Comparison of ENCODE assay signal across 14 cellular contexts in the genomic region with DNA sequence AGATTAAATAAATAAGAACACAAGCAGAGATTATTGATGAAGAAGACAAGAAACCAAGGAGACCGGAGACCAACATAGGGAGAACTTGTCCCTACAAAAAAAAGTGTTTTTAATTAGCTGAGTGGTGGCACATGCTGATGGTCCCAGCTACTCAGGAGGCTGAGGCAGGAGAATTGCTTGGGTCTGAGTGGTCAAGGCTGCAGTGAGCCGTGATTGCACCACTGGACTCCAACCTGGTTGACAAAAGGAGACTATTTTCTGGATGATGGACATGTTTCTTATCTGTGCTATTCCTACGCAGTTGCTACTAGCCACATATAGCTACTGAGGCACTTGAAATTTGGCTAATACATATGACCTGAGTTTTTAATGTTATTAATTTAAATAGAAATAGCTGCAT. TPM values are rescaled to one million over a fixed set of nuclear protein-coding genes. Genes with fewer than 3 reads are reported as not detected.
DNase-seq lines count a peak whose midpoint lies in the region; ATAC-seq and TF ChIP-seq lines count a peak whose summit lies in the region.
"Had no signal": no experiment of that assay in that cellular context is flagged by ENCODE, and none has a peak within 500 bp of the region (broad histone marks: within the 10 kb centered on the region; RNA-seq: fewer than 3 reads in every experiment).

No MANE protein-coding gene starts in this region.

- peak overlapping the region; percentile 5 to 47 for H3K27ac Mint-ChIP-seq in stimulated activated naive CD8-positive, alpha-beta T cell treated with anti-CD3 and anti-CD28 coated beads, Interleukin-15, amount 100 ng/mL, for 72 hours
- peak overlapping the region; percentile 93 for H3K27ac Mint-ChIP-seq in T-helper 17 cell
- H3K27ac Mint-ChIP-seq in memory B cell = peak overlapping the region; percentile 28
- H3K27ac Mint-ChIP-seq in activated naive CD8-positive, alpha-beta T cell treated with anti-CD3 and anti-CD28 coated beads, Interleukin-2, amount 50 U/mL, for 24 hours = no peak overlapping the region
- H3K27ac Mint-ChIP-seq: B cell, HFFc6 had no signal

- peaks cover 16 to 43% (median 28%) of the 10 kb centered on the region in 3 donors for H3K36me3 ChIP-seq in tibial artery

- ATAC-seq in stimulated activated naive CD8-positive, alpha-beta T cell treated with anti-CD3 and anti-CD28 coated beads, Interleukin-15, amount 100 ng/mL, for 72 hours = no peak
- ATAC-seq in stimulated activated naive CD8-positive, alpha-beta T cell treated with anti-CD3 and anti-CD28 coated beads, Interleukin-15, Interleukin-2, amounts not matched to agents 100 U/mL and 50 U/mL, for 24 hours = no peak
- no peak for ATAC-seq in T-helper 17 cell
- ATAC-seq in memory B cell (ENCODE audit: low read depth) = no peak
- ATAC-seq in activated naive CD8-positive, alpha-beta T cell treated with anti-CD3 and anti-CD28 coated beads, Interleukin-2, amount 50 U/mL, for 24 hours = no peak

- H3K9me3 ChIP-seq in T-helper 17 cell (ENCODE audit: control insufficient read depth, low read length, poor library complexity, severe bottlenecking) (no peaks in the 10 kb centered on the region), tibial artery (no peaks in the 10 kb centered on the region)

- no peak overlapping the region for H3K27ac ChIP-seq in tibial artery

- H3K4me3 Mint-ChIP-seq in stimulated activated naive CD8-positive, alpha-beta T cell treated with anti-CD3 and anti-CD28 coated beads, Interleukin-15, amount 100 ng/mL, for 72 hours = no peak overlapping the region
- H3K4me3 Mint-ChIP-seq in T-helper 17 cell (no peak overlapping the region), memory B cell (no peak overlapping the region)
- H3K4me3 Mint-ChIP-seq in activated naive CD8-positive, alpha-beta T cell treated with anti-CD3 and anti-CD28 coated beads, Interleukin-2, amount 50 U/mL, for 24 hours = no peak overlapping the region
- H3K4me3 Mint-ChIP-seq: B cell, CD14-positive monocyte, HFFc6 had no signal

- no peaks in the 10 kb centered on the region for H3K27me3 Mint-ChIP-seq in stimulated activated naive CD8-positive, alpha-beta T cell treated with anti-CD3 and anti-CD28 coated beads, Interleukin-15, amount 100 ng/mL, for 72 hours
- H3K27me3 Mint-ChIP-seq in T-helper 17 cell = no peaks in the 10 kb centered on the region
- H3K27me3 Mint-ChIP-seq in memory B cell = no peaks in the 10 kb centered on the region
- no peaks in the 10 kb centered on the region for H3K27me3 Mint-ChIP-seq in activated naive CD8-positive, alpha-beta T cell treated with anti-CD3 and anti-CD28 coated beads, Interleukin-2, amount 50 U/mL, for 24 hours
- H3K27me3 Mint-ChIP-seq: B cell; CD8-positive, alpha-beta memory T cell had no signal

- intact Hi-C loops in tibial artery (cut with DNase I; ENCODE audit: low total_unique reads) = no loop called here

- H3K27me3 ChIP-seq in tibial artery = no peaks in the 10 kb centered on the region

- H3K9me3 Mint-ChIP-seq in stimulated activated naive CD8-positive, alpha-beta T cell treated with anti-CD3 and anti-CD28 coated beads, Interleukin-15, amount 100 ng/mL, for 72 hours = no peaks in the 10 kb centered on the region
- no peaks in the 10 kb centered on the region for H3K9me3 Mint-ChIP-seq in memory B cell
- no peaks in the 10 kb centered on the region for H3K9me3 Mint-ChIP-seq in activated naive CD8-positive, alpha-beta T cell treated with anti-CD3 and anti-CD28 coated beads, Interleukin-2, amount 50 U/mL, for 24 hours
- H3K9me3 Mint-ChIP-seq: CD14-positive monocyte; CD8-positive, alpha-beta memory T cell; HFFc6 had no signal

- H3K4me1 Mint-ChIP-seq in stimulated activated naive CD8-positive, alpha-beta T cell treated with anti-CD3 and anti-CD28 coated beads, Interleukin-15, amount 100 ng/mL, for 72 hours = peaks cover 33% of the 10 kb centered on the region
- peaks cover 35% of the 10 kb centered on the region for H3K4me1 Mint-ChIP-seq in T-helper 17 cell
- H3K4me1 Mint-ChIP-seq in memory B cell = peaks cover 24% of the 10 kb centered on the region
- H3K4me1 Mint-ChIP-seq in activated naive CD8-positive, alpha-beta T cell treated with anti-CD3 and anti-CD28 coated beads, Interleukin-2, amount 50 U/mL, for 24 hours = peaks cover 19% of the 10 kb centered on the region

- no peak overlapping the region for H3K4me3 ChIP-seq in tibial artery

- no peak for TF ChIP-seq CTCF in tibial artery (IDR thresholded peaks at IDR 0.05)

- DNase-seq in stimulated activated naive CD8-positive, alpha-beta T cell treated with anti-CD3 and anti-CD28 coated beads, Interleukin-15, amount 100 ng/mL, for 72 hours = no peak
- no peak for DNase-seq in stimulated activated naive CD8-positive, alpha-beta T cell treated with anti-CD3 and anti-CD28 coated beads, Interleukin-15, Interleukin-2, amounts not matched to agents 100 U/mL and 50 U/mL, for 24 hours
- DNase-seq in T-helper 17 cell (no peak), memory B cell (ENCODE audit: low spot score in 2 of 2) (no peak), tibial artery (no peak)
- no peak for DNase-seq in stimulated activated CD4-positive, alpha-beta T cell treated with anti-CD3 and anti-CD28 coated beads, Interleukin-2, amount 100 ng/mL, for 48 hours
- no peak for DNase-seq in activated naive CD8-positive, alpha-beta T cell treated with anti-CD3 and anti-CD28 coated beads, Interleukin-2, amount 50 U/mL, for 24 hours
- DNase-seq: CD8-positive, alpha-beta memory T cell; DMS53; GF-D8; HCEC 1CT; HFFc6 had no signal

- peaks cover 0 to 6% (median 1%) of the 10 kb centered on the region in 4 donors for H3K4me1 ChIP-seq in tibial artery

- H3K36me3 Mint-ChIP-seq in T-helper 17 cell (ENCODE audit: low read depth) = peaks cover 2% of the 10 kb centered on the region
- H3K36me3 Mint-ChIP-seq in memory B cell = peaks cover 13% of the 10 kb centered on the region
- peaks cover 38% of the 10 kb centered on the region for H3K36me3 Mint-ChIP-seq in activated naive CD8-positive, alpha-beta T cell treated with anti-CD3 and anti-CD28 coated beads, Interleukin-2, amount 50 U/mL, for 24 hours (ENCODE audit: low read depth)

RNA-seq across cellular contexts. Expression of gene IKZF5, which starts 9.7 kb away (rescaled TPM):
- total RNA-seq in T-helper 17 cell = 10 to 100 TPM; 35.7 to 56.1 TPM

RNA-seq across cellular contexts. Expression of gene ACADSB, which starts 9.9 kb away (rescaled TPM):
- 10 to 100 TPM; 19.8 to 24.0 TPM for total RNA-seq in T-helper 17 cell

RNA-seq across cellular contexts. Expression of gene PSTK, which starts 18.7 kb away (rescaled TPM):
- total RNA-seq in T-helper 17 cell = 10 to 100 TPM; 10.3 to 10.5 TPM

RNA-seq across cellular contexts. Expression of gene C10orf88, which starts 44.9 kb away (rescaled TPM):
- total RNA-seq in T-helper 17 cell = 1 to 10 TPM; 5.7 to 6.8 TPM
